19 cellular contexts compared by ENCODE assay signal in genomic region chr11:2548596-2548995, GRCh38.
"Had no signal": no experiment of that assay in that cellular context is flagged by ENCODE, and none has a peak within 500 bp of the region (broad histone marks: within the 10 kb centered on the region; RNA-seq: fewer than 3 reads in every experiment).

No MANE protein-coding gene starts in this region.

- H3K4me3 ChIP-seq: gastrocnemius medialis, heart left ventricle, skin epidermis, tibial nerve, vagina had no signal

- H3K4me1 ChIP-seq: gastrocnemius medialis, vagina had no signal

- H3K27me3 ChIP-seq: heart left ventricle, tibial nerve, vagina had no signal

- H3K4me3 Mint-ChIP-seq: activated T-helper 1 cell treated with anti-CD3 and anti-CD28 coated beads, Interleukin-12 subunit alpha, Interleukin-12 subunit beta, Interleukin-2, Interleukin-4 antibody, amounts not matched to agents 30 ng/mL and 10 ng/mL and 1 ng/mL, durations not matched to agents 14 hours and 24 hours and 36 hours; dendritic cell treated with granulocyte-macrophage colony-stimulating factor and Interleukin-4, amounts not matched to agents 40 ng/mL and 50 ng/mL, for 4 days; naive thymus-derived CD8-positive, alpha-beta T cell; stimulated activated naive CD8-positive, alpha-beta T cell treated with anti-CD3 and anti-CD28 coated beads, Interleukin-15, Interleukin-2, amounts not matched to agents 100 ng/mL and 50 ng/mL, for 24 hours; T-helper 1 cell treated with Interleukin-12 subunit alpha and Interleukin-12 subunit beta and Interleukin-4 antibody, amounts not matched to agents 30 μg/mL and 1 μg/mL, for 36 hours had no signal

- H3K9me3 ChIP-seq: gastrocnemius medialis, heart left ventricle, tibial nerve, vagina had no signal

- H3K9me3 Mint-ChIP-seq: activated T-helper 1 cell treated with anti-CD3 and anti-CD28 coated beads, Interleukin-12 subunit alpha, Interleukin-12 subunit beta, Interleukin-2, Interleukin-4 antibody, amounts not matched to agents 30 ng/mL and 10 ng/mL and 1 ng/mL, durations not matched to agents 14 hours and 24 hours and 36 hours; dendritic cell treated with granulocyte-macrophage colony-stimulating factor and Interleukin-4, amounts not matched to agents 40 ng/mL and 50 ng/mL, for 4 days; naive thymus-derived CD8-positive, alpha-beta T cell; stimulated activated naive CD8-positive, alpha-beta T cell treated with anti-CD3 and anti-CD28 coated beads, Interleukin-15, Interleukin-2, amounts not matched to agents 100 ng/mL and 50 ng/mL, for 24 hours; T-helper 1 cell treated with Interleukin-12 subunit alpha and Interleukin-12 subunit beta and Interleukin-4 antibody, amounts not matched to agents 30 μg/mL and 1 μg/mL, for 36 hours had no signal

- H3K36me3 ChIP-seq: gastrocnemius medialis, heart left ventricle, tibial nerve, vagina had no signal

- H3K27ac ChIP-seq: gastrocnemius medialis, heart left ventricle, skin epidermis, tibial nerve, vagina had no signal

- H3K27me3 Mint-ChIP-seq: dendritic cell treated with granulocyte-macrophage colony-stimulating factor and Interleukin-4, amounts not matched to agents 40 ng/mL and 50 ng/mL, for 4 days; stimulated activated naive CD8-positive, alpha-beta T cell treated with anti-CD3 and anti-CD28 coated beads, Interleukin-15, Interleukin-2, amounts not matched to agents 100 ng/mL and 50 ng/mL, for 24 hours had no signal

- ATAC-seq: activated CD4-positive, CD25-positive, alpha-beta regulatory T cell treated with anti-CD3 and anti-CD28 coated beads, Interleukin-2, amount 50 U/mL, for 24 hours; gastrocnemius medialis; left ventricle myocardium superior; naive thymus-derived CD8-positive, alpha-beta T cell had no signal

- DNase-seq: activated CD4-positive, alpha-beta T cell treated with anti-CD3 and anti-CD28 coated beads, Interleukin-2, amount 50 U/mL, for 1 hour; activated naive CD4-positive, alpha-beta T cell; effector CD8-positive, alpha-beta T cell; gastrocnemius medialis; mesenchymal stem cell; retina; stimulated activated CD4-positive, alpha-beta T cell treated with anti-CD3 and anti-CD28 coated beads, Interleukin-15, amount 100 ng/mL, for 24 hours; stimulated activated CD4-positive, alpha-beta T cell treated with anti-CD3 and anti-CD28 coated beads, Interleukin-2, amount 100 ng/mL, for 48 hours had no signal

- H3K27ac Mint-ChIP-seq: activated T-helper 1 cell treated with anti-CD3 and anti-CD28 coated beads, Interleukin-12 subunit alpha, Interleukin-12 subunit beta, Interleukin-2, Interleukin-4 antibody, amounts not matched to agents 30 ng/mL and 10 ng/mL and 1 ng/mL, durations not matched to agents 14 hours and 24 hours and 36 hours; dendritic cell treated with granulocyte-macrophage colony-stimulating factor and Interleukin-4, amounts not matched to agents 40 ng/mL and 50 ng/mL, for 4 days; naive thymus-derived CD8-positive, alpha-beta T cell; stimulated activated naive CD8-positive, alpha-beta T cell treated with anti-CD3 and anti-CD28 coated beads, Interleukin-15, Interleukin-2, amounts not matched to agents 100 ng/mL and 50 ng/mL, for 24 hours; T-helper 1 cell treated with Interleukin-12 subunit alpha and Interleukin-12 subunit beta and Interleukin-4 antibody, amounts not matched to agents 30 μg/mL and 1 μg/mL, for 36 hours had no signal
